1 cellular context compared by ENCODE assay signal in the genomic region with DNA sequence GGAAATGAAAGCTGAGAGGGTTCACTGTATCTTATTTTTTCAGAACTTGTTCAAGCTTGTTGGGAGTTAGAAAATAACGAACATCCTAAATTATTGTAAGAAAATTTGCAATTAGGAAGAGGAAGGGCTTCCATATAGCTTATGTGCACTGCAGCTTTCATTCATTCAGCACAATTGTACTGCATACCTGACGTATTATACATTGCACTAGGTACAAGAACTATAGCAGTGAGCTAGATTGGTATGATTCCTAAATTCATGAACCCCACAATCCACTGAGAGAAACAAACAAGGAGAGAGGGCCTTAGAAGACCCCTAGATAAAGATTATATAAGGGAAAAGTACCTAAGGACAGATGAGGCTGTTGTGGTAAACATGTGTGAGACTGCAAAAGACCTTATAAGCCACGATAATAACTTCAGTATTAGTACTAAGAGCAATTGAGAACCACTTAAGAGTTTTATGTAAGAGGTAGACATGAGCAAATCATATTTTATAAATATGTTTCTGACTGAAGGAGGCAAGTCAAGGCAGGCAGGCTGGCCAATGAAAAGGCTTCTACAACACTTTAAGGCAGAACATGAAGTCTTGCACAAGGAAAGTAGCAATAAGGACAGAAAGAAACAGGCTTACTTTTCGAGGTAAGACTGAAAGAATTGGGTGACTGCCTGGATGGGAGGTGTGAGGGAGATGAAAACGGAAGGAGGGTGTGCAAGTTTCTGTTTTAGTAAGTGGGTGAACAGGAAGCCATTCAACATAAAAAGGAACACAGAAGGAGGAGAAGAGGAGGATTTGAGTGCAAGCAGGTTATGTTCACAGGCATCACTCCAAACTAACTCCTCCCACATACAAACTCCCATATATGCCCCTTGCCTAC.
TF ChIP-seq lines count a peak whose summit lies in the region.

No MANE protein-coding gene starts in this region.

TF ChIP-seq in GM23338, 12 proteins besides CTCF, POLR2A, EP300 and RAD21 (continued from another document):
- TF ChIP-seq, protein P1, sequence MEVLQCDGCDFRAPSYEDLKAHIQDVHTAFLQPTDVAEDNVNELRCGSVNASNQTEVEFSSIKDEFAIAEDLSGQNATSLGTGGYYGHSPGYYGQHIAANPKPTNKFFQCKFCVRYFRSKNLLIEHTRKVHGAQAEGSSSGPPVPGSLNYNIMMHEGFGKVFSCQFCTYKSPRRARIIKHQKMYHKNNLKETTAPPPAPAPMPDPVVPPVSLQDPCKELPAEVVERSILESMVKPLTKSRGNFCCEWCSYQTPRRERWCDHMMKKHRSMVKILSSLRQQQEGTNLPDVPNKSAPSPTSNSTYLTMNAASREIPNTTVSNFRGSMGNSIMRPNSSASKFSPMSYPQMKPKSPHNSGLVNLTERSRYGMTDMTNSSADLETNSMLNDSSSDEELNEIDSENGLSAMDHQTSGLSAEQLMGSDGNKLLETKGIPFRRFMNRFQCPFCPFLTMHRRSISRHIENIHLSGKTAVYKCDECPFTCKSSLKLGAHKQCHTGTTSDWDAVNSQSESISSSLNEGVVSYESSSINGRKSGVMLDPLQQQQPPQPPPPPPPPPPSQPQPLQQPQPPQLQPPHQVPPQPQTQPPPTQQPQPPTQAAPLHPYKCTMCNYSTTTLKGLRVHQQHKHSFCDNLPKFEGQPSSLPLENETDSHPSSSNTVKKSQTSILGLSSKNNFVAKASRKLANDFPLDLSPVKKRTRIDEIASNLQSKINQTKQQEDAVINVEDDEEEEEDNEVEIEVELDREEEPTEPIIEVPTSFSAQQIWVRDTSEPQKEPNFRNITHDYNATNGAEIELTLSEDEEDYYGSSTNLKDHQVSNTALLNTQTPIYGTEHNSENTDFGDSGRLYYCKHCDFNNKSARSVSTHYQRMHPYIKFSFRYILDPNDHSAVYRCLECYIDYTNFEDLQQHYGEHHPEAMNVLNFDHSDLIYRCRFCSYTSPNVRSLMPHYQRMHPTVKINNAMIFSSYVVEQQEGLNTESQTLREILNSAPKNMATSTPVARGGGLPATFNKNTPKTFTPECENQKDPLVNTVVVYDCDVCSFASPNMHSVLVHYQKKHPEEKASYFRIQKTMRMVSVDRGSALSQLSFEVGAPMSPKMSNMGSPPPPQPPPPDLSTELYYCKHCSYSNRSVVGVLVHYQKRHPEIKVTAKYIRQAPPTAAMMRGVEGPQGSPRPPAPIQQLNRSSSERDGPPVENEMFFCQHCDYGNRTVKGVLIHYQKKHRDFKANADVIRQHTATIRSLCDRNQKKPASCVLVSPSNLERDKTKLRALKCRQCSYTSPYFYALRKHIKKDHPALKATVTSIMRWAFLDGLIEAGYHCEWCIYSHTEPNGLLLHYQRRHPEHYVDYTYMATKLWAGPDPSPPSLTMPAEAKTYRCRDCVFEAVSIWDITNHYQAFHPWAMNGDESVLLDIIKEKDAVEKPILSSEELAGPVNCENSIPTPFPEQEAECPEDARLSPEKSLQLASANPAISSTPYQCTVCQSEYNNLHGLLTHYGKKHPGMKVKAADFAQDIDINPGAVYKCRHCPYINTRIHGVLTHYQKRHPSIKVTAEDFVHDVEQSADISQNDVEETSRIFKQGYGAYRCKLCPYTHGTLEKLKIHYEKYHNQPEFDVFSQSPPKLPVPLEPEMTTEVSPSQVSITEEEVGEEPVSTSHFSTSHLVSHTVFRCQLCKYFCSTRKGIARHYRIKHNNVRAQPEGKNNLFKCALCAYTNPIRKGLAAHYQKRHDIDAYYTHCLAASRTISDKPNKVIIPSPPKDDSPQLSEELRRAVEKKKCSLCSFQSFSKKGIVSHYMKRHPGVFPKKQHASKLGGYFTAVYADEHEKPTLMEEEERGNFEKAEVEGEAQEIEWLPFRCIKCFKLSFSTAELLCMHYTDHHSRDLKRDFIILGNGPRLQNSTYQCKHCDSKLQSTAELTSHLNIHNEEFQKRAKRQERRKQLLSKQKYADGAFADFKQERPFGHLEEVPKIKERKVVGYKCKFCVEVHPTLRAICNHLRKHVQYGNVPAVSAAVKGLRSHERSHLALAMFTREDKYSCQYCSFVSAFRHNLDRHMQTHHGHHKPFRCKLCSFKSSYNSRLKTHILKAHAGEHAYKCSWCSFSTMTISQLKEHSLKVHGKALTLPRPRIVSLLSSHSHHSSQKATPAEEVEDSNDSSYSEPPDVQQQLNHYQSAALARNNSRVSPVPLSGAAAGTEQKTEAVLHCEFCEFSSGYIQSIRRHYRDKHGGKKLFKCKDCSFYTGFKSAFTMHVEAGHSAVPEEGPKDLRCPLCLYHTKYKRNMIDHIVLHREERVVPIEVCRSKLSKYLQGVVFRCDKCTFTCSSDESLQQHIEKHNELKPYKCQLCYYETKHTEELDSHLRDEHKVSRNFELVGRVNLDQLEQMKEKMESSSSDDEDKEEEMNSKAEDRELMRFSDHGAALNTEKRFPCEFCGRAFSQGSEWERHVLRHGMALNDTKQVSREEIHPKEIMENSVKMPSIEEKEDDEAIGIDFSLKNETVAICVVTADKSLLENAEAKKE (CRISPR knock-in tag; IDR thresholded peaks at IDR 0.05): no peak
- no peak for TF ChIP-seq ZNF331 (CRISPR knock-in tag; IDR thresholded peaks at IDR 0.05; ENCODE audit: low read depth)
